8 cellular contexts compared by ENCODE assay signal in genomic region chr21:25039461-25040380, GRCh38.
A peak's percentile ranks its signal among the peaks of the same experiment; 100 is the strongest.
DNase-seq lines count a peak whose midpoint lies in the region; ATAC-seq, FAIRE-seq and TF ChIP-seq lines count a peak whose summit lies in the region.

No MANE protein-coding gene starts in this region.

- H3K9ac ChIP-seq in GM12878 (ENCODE audit: control insufficient read depth, insufficient read depth, low read length): peak overlapping the region; percentile 11; the same call in 1 of the 2 replicates

- TF ChIP-seq RAD21 in GM12878 (IDR thresholded peaks at IDR 0.05; ENCODE audit: insufficient read depth, low read depth, low read length): peak; percentile 71

- 0 out of 2 replicates have a peak, but pooled peaks cover 2% of the 10 kb centered on the region for H3K4me1 ChIP-seq in GM12878 (ENCODE audit: control insufficient read depth, insufficient read depth, low read length)
- H3K4me1 ChIP-seq in aorta (ENCODE audit: control insufficient read depth in 1 of 2, insufficient read depth in 2 of 2, low read length in 2 of 2): no peaks in the 10 kb centered on the region

- intact Hi-C loops in GM12878 (cut with micrococcal nuclease; ENCODE audit: unreplicated experiment) (loop anchor here (1.0 to 10.0 kb wide), 5 partner anchors 138 to 525 kb away; no protein-coding TSS in a partner anchor), aorta (cut with DNase I) (no loop called here)

- POLR2A ChIA-PET in GM12878 (lab: Charles Lee): no interaction called here

- peak; percentile 36 to 67 (median 66) for TF ChIP-seq CTCF in GM12878 (IDR thresholded peaks at IDR 0.05 in 2 of 3, conservative IDR thresholded peaks at IDR 0.05 in 1 of 3; ENCODE audit: control insufficient read depth in 2 of 3, extremely low read depth in 1 of 3, insufficient read depth in 1 of 3, low read depth in 3 of 3, low read length in 3 of 3)

- H3K4me3 ChIP-seq in GM12878 (peak overlapping the region; percentile 20; the same call in 1 of the 2 replicates), aorta (ENCODE audit: low read length in 2 of 2) (no peak overlapping the region)

- no peaks in the 10 kb centered on the region; the same call in 2 of the 3 replicates for H3K9me3 ChIP-seq in GM12878 (replicated peaks; ENCODE audit: control insufficient read depth, insufficient read depth, low read length)
- H3K9me3 ChIP-seq in aorta (ENCODE audit: control insufficient read depth, low read length): no peaks in the 10 kb centered on the region

- H3K27me3 ChIP-seq in GM12878 (replicated peaks in 1 of 2; ENCODE audit: control insufficient read depth in 2 of 2, insufficient read depth in 2 of 2, low read length in 1 of 2) (no peaks in the 10 kb centered on the region), aorta (ENCODE audit: control insufficient read depth in 1 of 2, insufficient read depth in 2 of 2, low read length in 1 of 2) (no peaks in the 10 kb centered on the region)

- no peak for ATAC-seq in stimulated activated naive CD8-positive, alpha-beta T cell treated with anti-CD3 and anti-CD28 coated beads, Interleukin-15, Interleukin-2, amounts not matched to agents 100 U/mL and 50 U/mL, for 24 hours
- ATAC-seq in HG03045 (IDR thresholded peaks at IDR 0.05; ENCODE audit: unreplicated experiment) (peak; percentile 89), GM12878 (peak; percentile 89), aorta (ENCODE audit: low FRiP score) (no peak)
- peak; percentile 88 to 89 for ATAC-seq in stimulated activated naive B cell treated with anti-CD40 and anti-IgM and Interleukin-4, amounts not matched to agents 10 μg/mL and 1 μg/mL and 100 μg/mL, for 72 hours (replicated peaks)

- no peaks in the 10 kb centered on the region for H3K79me2 ChIP-seq in GM12878 (ENCODE audit: control insufficient read depth, insufficient read depth, low read length)

- no peak for DNase-seq in stimulated activated naive CD8-positive, alpha-beta T cell treated with anti-CD3 and anti-CD28 coated beads, Interleukin-15, Interleukin-2, amounts not matched to agents 100 U/mL and 50 U/mL, for 24 hours
- DNase-seq in NCI-H1694 treated with DMSO at 0.1 percent for 48 hours (lab: John Stamatoyannopoulos, UW) (peak; percentile 86), GM12878 (ENCODE audit: low read depth, low spot score) (peak; percentile 82), aorta (no peak), GOT3 (lab: John Stamatoyannopoulos, UW) (no peak)
- DNase-seq in stimulated activated naive B cell treated with anti-CD40 and anti-IgM and Interleukin-4, amounts not matched to agents 10 μg/mL and 1 μg/mL and 100 μg/mL, for 72 hours: no peak

- no peaks in the 10 kb centered on the region for H3K9me3 Mint-ChIP-seq in stimulated activated naive CD8-positive, alpha-beta T cell treated with anti-CD3 and anti-CD28 coated beads, Interleukin-15, Interleukin-2, amounts not matched to agents 100 ng/mL and 50 ng/mL, for 24 hours
- H3K9me3 Mint-ChIP-seq in stimulated activated naive B cell treated with anti-CD40 and anti-IgM and Interleukin-4, amounts not matched to agents 10 μg/mL and 1 μg/mL and 100 μg/mL, for 72 hours: no peaks in the 10 kb centered on the region

- H3K36me3 ChIP-seq in GM12878 (ENCODE audit: control insufficient read depth in 2 of 2, insufficient read depth in 2 of 2, low read length in 1 of 2) (no peaks in the 10 kb centered on the region), aorta (ENCODE audit: control insufficient read depth in 1 of 2, insufficient read depth in 2 of 2, low read length in 1 of 2) (no peaks in the 10 kb centered on the region)

- H3K27me3 Mint-ChIP-seq in stimulated activated naive CD8-positive, alpha-beta T cell treated with anti-CD3 and anti-CD28 coated beads, Interleukin-15, Interleukin-2, amounts not matched to agents 100 ng/mL and 50 ng/mL, for 24 hours: no peaks in the 10 kb centered on the region
- H3K27me3 Mint-ChIP-seq in stimulated activated naive B cell treated with anti-CD40 and anti-IgM and Interleukin-4, amounts not matched to agents 10 μg/mL and 1 μg/mL and 100 μg/mL, for 72 hours: no peaks in the 10 kb centered on the region

- BruUV-seq in GM12878 (replicated peaks; lab: Mats Ljungman, UMichigan): no TSS peak

- H3K27ac Mint-ChIP-seq in stimulated activated naive CD8-positive, alpha-beta T cell treated with anti-CD3 and anti-CD28 coated beads, Interleukin-15, Interleukin-2, amounts not matched to agents 100 ng/mL and 50 ng/mL, for 24 hours: peak overlapping the region; percentile 1
- peak overlapping the region; percentile 92 for H3K27ac Mint-ChIP-seq in stimulated activated naive B cell treated with anti-CD40 and anti-IgM and Interleukin-4, amounts not matched to agents 10 μg/mL and 1 μg/mL and 100 μg/mL, for 72 hours

- H3K4me3 Mint-ChIP-seq in stimulated activated naive CD8-positive, alpha-beta T cell treated with anti-CD3 and anti-CD28 coated beads, Interleukin-15, Interleukin-2, amounts not matched to agents 100 ng/mL and 50 ng/mL, for 24 hours: peak overlapping the region; percentile 1
- H3K4me3 Mint-ChIP-seq in stimulated activated naive B cell treated with anti-CD40 and anti-IgM and Interleukin-4, amounts not matched to agents 10 μg/mL and 1 μg/mL and 100 μg/mL, for 72 hours: peak overlapping the region; percentile 82 to 83

- H3K27ac ChIP-seq in GM12878 (ENCODE audit: control insufficient read depth, insufficient read depth) (0 out of 2 replicates have a peak overlapping the region, but pooled peaks have one; percentile 4), aorta (ENCODE audit: low read depth in 1 of 2, low read length in 2 of 2) (no peak overlapping the region)

- H3K36me3 Mint-ChIP-seq in stimulated activated naive CD8-positive, alpha-beta T cell treated with anti-CD3 and anti-CD28 coated beads, Interleukin-15, Interleukin-2, amounts not matched to agents 100 ng/mL and 50 ng/mL, for 24 hours (ENCODE audit: low read depth): no peaks in the 10 kb centered on the region
- H3K36me3 Mint-ChIP-seq in stimulated activated naive B cell treated with anti-CD40 and anti-IgM and Interleukin-4, amounts not matched to agents 10 μg/mL and 1 μg/mL and 100 μg/mL, for 72 hours: peaks cover 0 to 3% of the 10 kb centered on the region in 2 donors

- 0 out of 4 replicates have a peak, but pooled peaks of 1 of the 2 experiments have one; percentile 40 for TF ChIP-seq EP300 in GM12878 (IDR thresholded peaks at IDR 0.05; ENCODE audit: borderline replicate concordance in 1 of 2, control insufficient read depth in 1 of 2, low read depth in 2 of 2, low read length in 2 of 2)

- peak; percentile 84 for FAIRE-seq in GM12878 (lab: Jason Lieb, UNC)

- RAD21 ChIA-PET in GM12878 (lab: Charles Lee; ENCODE audit: unreplicated experiment): interaction anchor here (0.6 to 7.4 kb wide), 10 partner anchors 136 to 643 kb away, joined by 3 to 45 read pairs (median 4); no protein-coding TSS in a partner anchor

- CTCF ChIA-PET in GM12878 (lab: Yijun Ruan, JAX): interaction anchor here (0.6 to 6.1 kb wide), 10 partner anchors 9 to 536 kb away, joined by 3 to 50 read pairs (median 4); no protein-coding TSS in a partner anchor

- H3K4me2 ChIP-seq in GM12878 (ENCODE audit: control insufficient read depth, insufficient read depth): peak overlapping the region; percentile 10

- in situ Hi-C loops in GM12878 (cut with MboI): loop anchor here (5.0 to 10.0 kb wide), 2 partner anchors 142 to 345 kb away; no protein-coding TSS in a partner anchor

- H4K20me1 ChIP-seq in GM12878 (ENCODE audit: control insufficient read depth, insufficient read depth): no peaks in the 10 kb centered on the region

- no peak for TF ChIP-seq POLR2A in GM12878 (IDR thresholded peaks at IDR 0.05; ENCODE audit: low read depth, low read length)

- SMC1A ChIA-PET in GM12878 (lab: Charles Lee; ENCODE audit: uncharacterized antibody, unreplicated experiment): interaction anchor here (0.7 to 7.7 kb wide), 10 partner anchors 21 to 346 kb away, joined by 3 to 72 read pairs (median 4); no protein-coding TSS in a partner anchor

- 0% methylated on average over 5 of the region's 5 CpGs for WGBS in GM12878 (ENCODE audit: insufficient coverage, insufficient replicate concordance, low lambda C conversion rate, missing lambda C conversion rate)
- 3 to 4% methylated on average over 5 of the region's 5 CpGs for WGBS in aorta, 2 donors

- H3K4me1 Mint-ChIP-seq in stimulated activated naive CD8-positive, alpha-beta T cell treated with anti-CD3 and anti-CD28 coated beads, Interleukin-15, Interleukin-2, amounts not matched to agents 100 ng/mL and 50 ng/mL, for 24 hours (ENCODE audit: low read depth): peaks cover 9% of the 10 kb centered on the region
- peaks cover 19 to 32% of the 10 kb centered on the region in 2 donors for H3K4me1 Mint-ChIP-seq in stimulated activated naive B cell treated with anti-CD40 and anti-IgM and Interleukin-4, amounts not matched to agents 10 μg/mL and 1 μg/mL and 100 μg/mL, for 72 hours

- H2AFZ ChIP-seq in GM12878 (ENCODE audit: control insufficient read depth, low read depth, low read length): peak overlapping the region; percentile 64

TF ChIP-seq in GM12878, 131 proteins besides CTCF, POLR2A, EP300 and RAD21 (continues in another document):
- TF ChIP-seq BCL3 (IDR thresholded peaks at IDR 0.05; ENCODE audit: borderline replicate concordance, insufficient read depth, low read depth, low read length, poor library complexity, severe bottlenecking) (no peak), ZNF274 (IDR thresholded peaks at IDR 0.05; ENCODE audit: insufficient read depth, insufficient read length) (no peak), KAT2A (conservative IDR thresholded peaks at IDR 0.05; ENCODE audit: control insufficient read depth, low read depth, low read length) (no peak), CREB1 (IDR thresholded peaks at IDR 0.05; ENCODE audit: low read depth) (no peak), SPI1 (IDR thresholded peaks at IDR 0.05; ENCODE audit: borderline replicate concordance, insufficient read depth, low read depth, low read length) (0 out of 2 replicates have a peak, but pooled peaks have one; percentile 19)

Comparison
In these comparisons a context has a peak if more than half of its experiments do, and no peak if none do; other contexts are left out.
1. ATAC-seq: peak in HG03045 (single experiment), GM12878 (single experiment) and stimulated activated naive B cell treated with anti-CD40 and anti-IgM and Interleukin-4, amounts not matched to agents 10 μg/mL and 1 μg/mL and 100 μg/mL, for 72 hours (2 of 2); none in stimulated activated naive CD8-positive, alpha-beta T cell treated with anti-CD3 and anti-CD28 coated beads, Interleukin-15, Interleukin-2, amounts not matched to agents 100 U/mL and 50 U/mL, for 24 hours (single experiment) and aorta (single experiment).
2. DNase-seq: peak in NCI-H1694 treated with DMSO at 0.1 percent for 48 hours (single experiment) and GM12878 (single experiment); none in stimulated activated naive CD8-positive, alpha-beta T cell treated with anti-CD3 and anti-CD28 coated beads, Interleukin-15, Interleukin-2, amounts not matched to agents 100 U/mL and 50 U/mL, for 24 hours (single experiment), stimulated activated naive B cell treated with anti-CD40 and anti-IgM and Interleukin-4, amounts not matched to agents 10 μg/mL and 1 μg/mL and 100 μg/mL, for 72 hours (single experiment), aorta (0 of 2) and GOT3 (single experiment).